In the genomic region with DNA sequence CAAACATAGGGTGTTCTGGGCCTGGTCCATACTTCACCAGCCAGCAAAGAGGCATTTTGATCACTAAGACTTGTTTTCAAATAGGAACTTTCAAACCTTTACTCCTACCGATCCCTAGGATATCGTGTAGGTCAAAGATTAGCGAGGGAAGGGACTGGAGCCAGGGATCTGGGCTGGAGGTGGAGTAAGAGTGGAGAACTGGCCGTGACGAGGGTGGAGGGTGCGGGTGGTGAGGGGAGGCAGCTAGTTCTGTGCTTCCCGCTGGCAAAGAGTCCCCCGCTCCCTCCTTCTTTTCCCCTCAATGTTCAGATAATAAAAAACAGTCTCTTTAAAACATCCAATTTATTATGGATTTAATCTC, we compare ENCODE assay signal across 18 cellular contexts.
DNase-seq lines count a peak whose midpoint lies in the region; ATAC-seq and TF ChIP-seq lines count a peak whose summit lies in the region.
"Had no signal": no experiment of that assay in that cellular context is flagged by ENCODE, and none has a peak within 500 bp of the region (broad histone marks: within the 10 kb centered on the region; RNA-seq: fewer than 3 reads in every experiment).

No MANE protein-coding gene starts in this region.

- H3T11ph ChIP-seq in H9 (ENCODE audit: low read length): no peak overlapping the region

- H3K4ac ChIP-seq in H9 (ENCODE audit: low read depth, low read length): no peak overlapping the region

- no peak overlapping the region for H4K5ac ChIP-seq in H9 (ENCODE audit: insufficient read length, low read depth, low read length)

- no peaks in the 10 kb centered on the region for H3K79me1 ChIP-seq in H9 (ENCODE audit: insufficient read depth, low read depth, low read length, poor library complexity, severe bottlenecking)

- H3K27me3 Mint-ChIP-seq in H9 (ENCODE audit: low read depth) (no peaks in the 10 kb centered on the region), nephron progenitor cell (ENCODE audit: low read depth, poor library complexity) (peaks cover 11% of the 10 kb centered on the region)
- H3K27me3 Mint-ChIP-seq: B cell had no signal

- TF ChIP-seq CTCF in H9 (conservative IDR thresholded peaks at IDR 0.05) (no peak), nephron progenitor cell (IDR thresholded peaks at IDR 0.05) (no peak), suprapubic skin (IDR thresholded peaks at IDR 0.05) (no peak)

- no peak for TF ChIP-seq EP300 in suprapubic skin (IDR thresholded peaks at IDR 0.05)

- peak overlapping the region in 1 of 3 experiments; percentile 91; a peak in 3 of 7 replicates for H3K27ac Mint-ChIP-seq in H9
- peak overlapping the region; percentile 86 for H3K27ac Mint-ChIP-seq in nephron progenitor cell
- H3K27ac Mint-ChIP-seq: B cell; CD8-positive, alpha-beta T cell had no signal

- H4K20me1 ChIP-seq in H9 (ENCODE audit: control insufficient read depth, insufficient read depth, insufficient read length): no peaks in the 10 kb centered on the region
- no peaks in the 10 kb centered on the region for H4K20me1 ChIP-seq in GM23248 (ENCODE audit: insufficient read depth)
- H4K20me1 ChIP-seq: BLaER1 treated with 17β-estradiol and CSF1 and Interleukin-3, amounts not matched to agents 10 nM and 100 nM had no signal

- in situ Hi-C loops in GM23248 (cut with MboI): no loop called here

- no peak overlapping the region for H3K18ac ChIP-seq in H9 (ENCODE audit: insufficient read length, low read depth, low read length)

- H3K9me2 ChIP-seq in GM23248 (ENCODE audit: insufficient read depth): no peaks in the 10 kb centered on the region

- no peak overlapping the region for H3K9ac ChIP-seq in H9 (ENCODE audit: extremely low read depth, insufficient read length, low read length)
- H3K9ac ChIP-seq in GM23248: no peak overlapping the region
- H3K9ac ChIP-seq: BLaER1 treated with 17β-estradiol and CSF1 and Interleukin-3, amounts not matched to agents 10 nM and 100 nM had no signal

- intact Hi-C loops in posterior vena cava (cut with DNase I): no loop called here

- H3K27me3 ChIP-seq in H9 (ENCODE audit: insufficient read depth, low read length) (no peaks in the 10 kb centered on the region), suprapubic skin (no peaks in the 10 kb centered on the region), GM23248 (replicated peaks; ENCODE audit: insufficient read depth) (no peaks in the 10 kb centered on the region)
- H3K27me3 ChIP-seq: BLaER1 treated with 17β-estradiol and CSF1 and Interleukin-3, amounts not matched to agents 10 nM and 100 nM had no signal

- 0 out of 2 replicates have a peak, but pooled peaks cover 9% of the 10 kb centered on the region for H3F3A ChIP-seq in GM23248 (ENCODE audit: insufficient read depth)

- H3K9me3 Mint-ChIP-seq in H9: no peaks in the 10 kb centered on the region
- no peaks in the 10 kb centered on the region for H3K9me3 Mint-ChIP-seq in nephron progenitor cell
- H3K9me3 Mint-ChIP-seq: CD8-positive, alpha-beta T cell had no signal

- H3K36me3 ChIP-seq in suprapubic skin (no peaks in the 10 kb centered on the region), GM23248 (ENCODE audit: low read depth) (no peaks in the 10 kb centered on the region)
- H3K36me3 ChIP-seq: BLaER1 treated with 17β-estradiol and CSF1 and Interleukin-3, amounts not matched to agents 10 nM and 100 nM; HAP-1 had no signal

- no peak overlapping the region for H3K27ac ChIP-seq in H9 (ENCODE audit: insufficient read length, low read depth, low read length)
- H3K27ac ChIP-seq in suprapubic skin: peak overlapping the region; percentile 40
- no peak overlapping the region for H3K27ac ChIP-seq in GM23248
- H3K27ac ChIP-seq: BLaER1 treated with 17β-estradiol and CSF1 and Interleukin-3, amounts not matched to agents 10 nM and 100 nM had no signal

- no peaks in the 10 kb centered on the region for H3K23me2 ChIP-seq in H9 (ENCODE audit: insufficient read length, low read depth, low read length, poor library complexity, severe bottlenecking)

- H3K23ac ChIP-seq in H9 (ENCODE audit: insufficient read length, low read depth, low read length): no peak overlapping the region

- no peak overlapping the region for H2AFZ ChIP-seq in H9 (ENCODE audit: low read length)
- no peak overlapping the region for H2AFZ ChIP-seq in GM23248

- no CpG with 5 or more reads among the region's 8 CpGs for WGBS in H9 (ENCODE audit: extremely low coverage, insufficient read length, low lambda C conversion rate)
- 94% methylated on average over 8 of the region's 8 CpGs for WGBS in suprapubic skin
- 96% methylated on average over 8 of the region's 8 CpGs for WGBS in GM23248 (ENCODE audit: low coverage in 1 of 2, low lambda C conversion rate in 2 of 2, missing lambda C conversion rate in 2 of 2), 2 experiments

- no peaks in the 10 kb centered on the region for H3K4me1 ChIP-seq in H9 (ENCODE audit: insufficient read depth, low read length)
- H3K4me1 ChIP-seq in suprapubic skin: peaks cover 4% of the 10 kb centered on the region
- peaks cover 14% of the 10 kb centered on the region for H3K4me1 ChIP-seq in GM23248 (ENCODE audit: insufficient read depth)
- H3K4me1 ChIP-seq: BLaER1 treated with 17β-estradiol and CSF1 and Interleukin-3, amounts not matched to agents 10 nM and 100 nM had no signal

- H3K4me3 ChIP-seq in suprapubic skin (no peak overlapping the region), GM23248 (no peak overlapping the region)
- H3K4me3 ChIP-seq: BLaER1 treated with 17β-estradiol and CSF1 and Interleukin-3, amounts not matched to agents 10 nM and 100 nM; GM12878; HAP-1 had no signal

- 0 out of 2 replicates have a peak overlapping the region, but pooled peaks have one; percentile 13 for H3K14ac ChIP-seq in H9 (ENCODE audit: insufficient read depth, low read length)

- H3K56ac ChIP-seq in H9 (ENCODE audit: insufficient read length, low read depth, low read length): no peak overlapping the region

- no peak overlapping the region for H2AK5ac ChIP-seq in H9 (ENCODE audit: insufficient read length, low read length)

- no peaks in the 10 kb centered on the region for H3K9me3 ChIP-seq in H9 (ENCODE audit: control insufficient read depth, low read depth, low read length)
- no peaks in the 10 kb centered on the region for H3K9me3 ChIP-seq in suprapubic skin
- no peaks in the 10 kb centered on the region for H3K9me3 ChIP-seq in GM23248 (ENCODE audit: low read depth)
- H3K9me3 ChIP-seq: BLaER1 treated with 17β-estradiol and CSF1 and Interleukin-3, amounts not matched to agents 10 nM and 100 nM; HAP-1 had no signal

- no peak overlapping the region for H3K4me2 ChIP-seq in H9 (ENCODE audit: insufficient read depth, insufficient read length, low read length)
- no peak overlapping the region for H3K4me2 ChIP-seq in GM23248 (ENCODE audit: unreplicated experiment)
- H3K4me2 ChIP-seq: BLaER1 treated with 17β-estradiol and CSF1 and Interleukin-3, amounts not matched to agents 10 nM and 100 nM had no signal

- H2BK20ac ChIP-seq in H9 (ENCODE audit: low read depth, low read length, poor library complexity, severe bottlenecking): no peak overlapping the region

- H3K4me3 Mint-ChIP-seq in H9 (no peak overlapping the region), nephron progenitor cell (no peak overlapping the region)
- H3K4me3 Mint-ChIP-seq: B cell; CD8-positive, alpha-beta T cell had no signal

- no peak for TF ChIP-seq POLR2A in suprapubic skin (IDR thresholded peaks at IDR 0.05)

- no peak overlapping the region for H2BK15ac ChIP-seq in H9 (ENCODE audit: low read depth, low read length)

- H3K4me1 Mint-ChIP-seq in H9: peaks cover 18 to 24% of the 10 kb centered on the region in 2 experiments
- peaks cover 77% of the 10 kb centered on the region for H3K4me1 Mint-ChIP-seq in nephron progenitor cell

- no peak overlapping the region for H4K91ac ChIP-seq in H9 (ENCODE audit: insufficient read length, low read depth, low read length)

- no peaks in the 10 kb centered on the region for H3K36me3 Mint-ChIP-seq in H9 (ENCODE audit: insufficient read depth in 1 of 3, low read depth in 3 of 3)
- no peaks in the 10 kb centered on the region for H3K36me3 Mint-ChIP-seq in nephron progenitor cell (ENCODE audit: low read depth)
- H3K36me3 Mint-ChIP-seq: CD8-positive, alpha-beta T cell had no signal

- no peak overlapping the region for H4K8ac ChIP-seq in H9 (replicated peaks; ENCODE audit: insufficient read length, low read depth, low read length)

- peak; percentile 76 for ATAC-seq in left lobe of liver
- ATAC-seq: CD8-positive, alpha-beta T cell; GM12878 had no signal

- H2BK5ac ChIP-seq in H9 (ENCODE audit: insufficient read length, low read length): no peak overlapping the region

- no peak overlapping the region for H2BK12ac ChIP-seq in H9 (ENCODE audit: insufficient read length, low read depth, low read length)

- DNase-seq in H9 (no peak), left lobe of liver (ENCODE audit: low spot score) (no peak), nephron progenitor cell (no peak), suprapubic skin (ENCODE audit: low spot score in 2 of 2) (no peak), amniotic stem cell (lab: John Stamatoyannopoulos, UW) (no peak), GM23248 (no peak), posterior vena cava (ENCODE audit: low spot score) (no peak)
- no peak for DNase-seq in activated CD8-positive, alpha-beta memory T cell treated with anti-CD3 and anti-CD28 coated beads for 24 hours
- DNase-seq: 8988T; CD8-positive, alpha-beta T cell; DMS 273 treated with DMSO at 0.1 percent for 48 hours; DMS53; DND-41; EL had no signal

- H3K79me2 ChIP-seq in H9 (ENCODE audit: insufficient read depth, low read length) (no peaks in the 10 kb centered on the region), GM23248 (ENCODE audit: insufficient read depth) (no peaks in the 10 kb centered on the region)

- H2BK120ac ChIP-seq in H9 (ENCODE audit: low read depth, low read length, poor library complexity, severe bottlenecking): no peak overlapping the region
